13 cellular contexts compared by ENCODE assay signal in the genomic region with DNA sequence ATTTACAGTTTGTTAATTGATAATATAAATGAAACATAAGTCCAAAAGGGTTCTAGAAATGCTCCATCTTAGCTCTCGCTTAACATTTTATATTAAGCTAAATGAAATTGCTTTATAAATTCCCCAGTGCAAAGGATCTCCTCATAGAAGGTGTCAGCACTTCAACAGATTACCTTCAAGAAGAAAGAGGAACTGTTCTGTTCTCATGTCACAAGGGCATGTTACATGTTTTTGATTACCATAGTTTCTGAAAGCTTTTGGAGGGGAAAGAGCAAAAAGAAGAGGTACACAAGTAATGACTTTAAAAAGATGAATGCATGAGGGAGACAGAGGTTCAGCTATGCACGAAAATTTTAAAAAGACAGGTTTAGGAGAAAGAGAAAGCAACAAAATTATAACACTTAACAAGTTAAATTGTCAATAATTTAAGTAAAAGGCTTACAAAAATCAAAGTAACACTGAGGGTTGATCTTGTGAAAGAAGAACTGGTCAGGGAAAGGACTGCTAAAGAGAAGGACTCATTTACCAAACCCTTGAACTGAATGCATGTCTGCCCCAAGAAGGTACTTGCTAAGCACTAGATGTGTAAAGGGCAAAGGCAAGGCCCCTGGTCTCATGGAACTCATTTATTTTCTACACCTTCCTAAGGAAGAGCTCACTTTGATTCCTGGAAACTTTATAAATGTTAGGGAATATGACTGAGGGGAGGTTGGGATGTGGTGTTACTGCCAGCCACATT. TPM values are rescaled to one million over a fixed set of nuclear protein-coding genes. Genes with fewer than 3 reads are reported as not detected.
A peak's percentile ranks its signal among the peaks of the same experiment; 100 is the strongest.
DNase-seq lines count a peak whose midpoint lies in the region; ATAC-seq and TF ChIP-seq lines count a peak whose summit lies in the region.
"Had no signal": no experiment of that assay in that cellular context is flagged by ENCODE, and none has a peak within 500 bp of the region (broad histone marks: within the 10 kb centered on the region; RNA-seq: fewer than 3 reads in every experiment).

No MANE protein-coding gene starts in this region.

- CTCF ChIA-PET in MCF 10A (lab: Yijun Ruan, JAX): interaction anchor here (0.7 kb wide), 1 partner anchor 194 kb away, joined by 3 read pairs; no protein-coding TSS in a partner anchor

- H3K4me3 Mint-ChIP-seq in MCF 10A (ENCODE audit: unreplicated experiment) (no peak overlapping the region), mesothelial cell of epicardium (no peak overlapping the region)

- H3K9me3 Mint-ChIP-seq in MCF 10A (ENCODE audit: unreplicated experiment) (no peaks in the 10 kb centered on the region), mesothelial cell of epicardium (no peaks in the 10 kb centered on the region)

- DNase-seq in GM12865 (ENCODE audit: low read depth) (peak; percentile 28), NAMALWA (ENCODE audit: low spot score) (peak; percentile 23), MCF 10A (ENCODE audit: unreplicated experiment) (no peak), mesothelial cell of epicardium (ENCODE audit: low spot score in 2 of 2, unreplicated experiment in 2 of 2) (no peak), HUDEP-2 (lab: John Stamatoyannopoulos, UW; ENCODE audit: unreplicated experiment in 76 of 76) (no peak)
- DNase-seq: activated CD4-positive, alpha-beta T cell treated with anti-CD3 and anti-CD28 coated beads for 1 hour; adrenal gland; COR-L47; NCI-H1092 had no signal

- POLR2A ChIA-PET in MCF 10A (lab: Yijun Ruan, JAX): no interaction called here

- no peaks in the 10 kb centered on the region for H3K27me3 Mint-ChIP-seq in MCF 10A (ENCODE audit: insufficient read depth, unreplicated experiment)
- no peaks in the 10 kb centered on the region for H3K27me3 Mint-ChIP-seq in mesothelial cell of epicardium (ENCODE audit: low read depth)

- BruUV-seq in MCF 10A (replicated peaks; lab: Mats Ljungman, UMichigan): no TSS peak

- H3K27ac Mint-ChIP-seq in MCF 10A (ENCODE audit: low read depth, unreplicated experiment): no peak overlapping the region
- no peak overlapping the region for H3K27ac Mint-ChIP-seq in mesothelial cell of epicardium

- TF ChIP-seq CTCF in GM12865 (IDR thresholded peaks at IDR 0.05; ENCODE audit: insufficient read depth, low read depth, low read length, missing control alignments) (no peak), MCF 10A (IDR thresholded peaks at IDR 0.05; ENCODE audit: unreplicated experiment) (no peak), mesothelial cell of epicardium (IDR thresholded peaks at IDR 0.05; ENCODE audit: unreplicated experiment) (no peak)

- H3K36me3 Mint-ChIP-seq in MCF 10A (ENCODE audit: insufficient read depth, unreplicated experiment): peaks cover 1% of the 10 kb centered on the region
- no peaks in the 10 kb centered on the region for H3K36me3 Mint-ChIP-seq in mesothelial cell of epicardium

- H3K4me3 ChIP-seq in GM12865 (ENCODE audit: low read depth, low read length): no peak overlapping the region
- H3K4me3 ChIP-seq: adrenal gland, tibial nerve had no signal

- intact Hi-C loops in MCF 10A (cut with micrococcal nuclease): no loop called here

- no peaks in the 10 kb centered on the region for H3K4me1 Mint-ChIP-seq in MCF 10A (ENCODE audit: insufficient read depth, unreplicated experiment)
- H3K4me1 Mint-ChIP-seq in mesothelial cell of epicardium: no peaks in the 10 kb centered on the region

- ATAC-seq in GM19438 (IDR thresholded peaks at IDR 0.05; ENCODE audit: low read depth, unreplicated experiment) (peak; percentile 79), HG02884 (IDR thresholded peaks at IDR 0.05; ENCODE audit: unreplicated experiment) (peak; percentile 65), HG02571 (IDR thresholded peaks at IDR 0.05; ENCODE audit: unreplicated experiment) (no peak)

RNA-seq across cellular contexts. Expression of gene CCDC191, which starts 45.1 kb away (rescaled TPM):
- total RNA-seq in MCF 10A (2022) (3.8 and 5.2 TPM in 2 replicates), mesothelial cell of epicardium (8.8 to 10.8 TPM (median 10.3 TPM) in 3 replicates)

RNA-seq across cellular contexts. Expression of gene QTRT2, which starts 45.3 kb away (rescaled TPM):
- total RNA-seq in MCF 10A (2022): 39.2 and 43.6 TPM in 2 replicates
- total RNA-seq in mesothelial cell of epicardium: 29.1 to 35.2 TPM (median 32.3 TPM) in 3 replicates

Comparison
In these comparisons a context has a peak if more than half of its experiments do, and no peak if none do; other contexts are left out.
1. DNase-seq: peak in GM12865 (single experiment) and NAMALWA (single experiment); none in MCF 10A (single experiment), mesothelial cell of epicardium (0 of 2) and HUDEP-2 (0 of 76).